1 cellular context compared by ENCODE assay signal in genomic region chr17:34619687-34620217, GRCh38.
TF ChIP-seq lines count a peak whose summit lies in the region.

No MANE protein-coding gene starts in this region.

TF ChIP-seq in HCT116, 20 proteins besides CTCF, POLR2A, EP300 and RAD21 (continued from another document):
- TF ChIP-seq ZBTB33 (IDR thresholded peaks at IDR 0.05; ENCODE audit: extremely low read depth, insufficient replicate concordance, low read length) (no peak), POLR2AphosphoS5 (IDR thresholded peaks at IDR 0.05; ENCODE audit: low read depth, low read length) (no peak), EZH2 (IDR thresholded peaks at IDR 0.05) (no peak), CEBPB (IDR thresholded peaks at IDR 0.05; ENCODE audit: low read depth) (no peak), JUND (IDR thresholded peaks at IDR 0.05) (no peak), ELF1 (IDR thresholded peaks at IDR 0.05; ENCODE audit: borderline replicate concordance, low read depth) (no peak), ZNF274 (IDR thresholded peaks at IDR 0.05; ENCODE audit: low read depth, low read length) (no peak), SIN3A (IDR thresholded peaks at IDR 0.05; ENCODE audit: low read depth) (no peak), FOSL1 (IDR thresholded peaks at IDR 0.05; ENCODE audit: low read depth) (no peak)
- TF ChIP-seq, protein P1, sequence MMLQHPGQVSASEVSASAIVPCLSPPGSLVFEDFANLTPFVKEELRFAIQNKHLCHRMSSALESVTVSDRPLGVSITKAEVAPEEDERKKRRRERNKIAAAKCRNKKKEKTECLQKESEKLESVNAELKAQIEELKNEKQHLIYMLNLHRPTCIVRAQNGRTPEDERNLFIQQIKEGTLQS (IDR thresholded peaks at IDR 0.05) = no peak
- TF ChIP-seq, protein P2, sequence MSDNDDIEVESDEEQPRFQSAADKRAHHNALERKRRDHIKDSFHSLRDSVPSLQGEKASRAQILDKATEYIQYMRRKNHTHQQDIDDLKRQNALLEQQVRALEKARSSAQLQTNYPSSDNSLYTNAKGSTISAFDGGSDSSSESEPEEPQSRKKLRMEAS (IDR thresholded peaks at IDR 0.05) = no peak
